14 cellular contexts compared by ENCODE assay signal in the genomic region with DNA sequence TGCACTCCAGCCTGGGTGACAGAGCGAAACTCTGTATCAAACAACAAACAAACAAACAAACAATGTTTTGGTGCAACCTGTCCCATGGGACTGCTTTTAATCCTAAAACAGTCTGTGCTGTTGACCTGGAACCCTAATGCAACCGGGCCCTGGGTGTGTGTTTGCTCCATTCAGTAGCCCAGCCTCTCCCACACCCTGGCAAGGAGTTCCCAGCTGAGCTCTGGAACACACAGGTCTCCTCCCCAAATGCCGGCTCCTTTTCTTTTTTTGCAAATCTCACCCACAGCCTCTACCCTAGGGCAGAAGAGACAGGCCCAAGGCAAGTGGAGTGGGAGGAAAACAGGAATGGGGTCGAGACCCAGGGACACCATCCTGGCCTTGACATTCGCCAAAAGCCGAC.
"Had no signal": no experiment of that assay in that cellular context is flagged by ENCODE, and none has a peak within 500 bp of the region (broad histone marks: within the 10 kb centered on the region; RNA-seq: fewer than 3 reads in every experiment).

No MANE protein-coding gene starts in this region.

- H3K27ac Mint-ChIP-seq: activated naive CD4-positive, alpha-beta T cell treated with anti-CD3 and anti-CD28 coated beads for 36 hours; activated T-helper 1 cell treated with anti-CD3 and anti-CD28 coated beads, Interleukin-12 subunit alpha, Interleukin-12 subunit beta, Interleukin-2, Interleukin-4 antibody, amounts not matched to agents 30 ng/mL and 10 ng/mL and 1 ng/mL, durations not matched to agents 14 hours and 24 hours and 36 hours; natural killer cell; T-helper 17 cell had no signal

- DNase-seq: activated CD4-positive, alpha-beta T cell treated with anti-CD3 and anti-CD28 coated beads for 48 hours; activated naive CD4-positive, alpha-beta T cell treated with anti-CD3 and anti-CD28 coated beads for 36 hours; effector CD4-positive, alpha-beta T cell; foreskin melanocyte; natural killer cell; occipital lobe; retina; stimulated activated CD4-positive, alpha-beta T cell treated with anti-CD3 and anti-CD28 coated beads, Interleukin-12 subunit alpha, Interleukin-12 subunit beta, amount 100 ng/mL, for 4 hours; stimulated activated naive CD4-positive, alpha-beta T cell; T-helper 17 cell had no signal

- H3K4me3 Mint-ChIP-seq: activated naive CD4-positive, alpha-beta T cell treated with anti-CD3 and anti-CD28 coated beads for 36 hours; activated T-helper 1 cell treated with anti-CD3 and anti-CD28 coated beads, Interleukin-12 subunit alpha, Interleukin-12 subunit beta, Interleukin-2, Interleukin-4 antibody, amounts not matched to agents 30 ng/mL and 10 ng/mL and 1 ng/mL, durations not matched to agents 14 hours and 24 hours and 36 hours; natural killer cell; T-helper 17 cell; WTC11 had no signal

- H3K4me3 ChIP-seq: coronary artery, suprapubic skin had no signal

- H3K9me3 Mint-ChIP-seq: activated naive CD4-positive, alpha-beta T cell treated with anti-CD3 and anti-CD28 coated beads for 36 hours; activated T-helper 1 cell treated with anti-CD3 and anti-CD28 coated beads, Interleukin-12 subunit alpha, Interleukin-12 subunit beta, Interleukin-2, Interleukin-4 antibody, amounts not matched to agents 30 ng/mL and 10 ng/mL and 1 ng/mL, durations not matched to agents 14 hours and 24 hours and 36 hours; natural killer cell had no signal

- H3K27me3 Mint-ChIP-seq: T-helper 17 cell had no signal

- H3K4me1 ChIP-seq: suprapubic skin had no signal

- H3K9me3 ChIP-seq: suprapubic skin had no signal

- H3K27me3 ChIP-seq: suprapubic skin had no signal

- ATAC-seq: natural killer cell, T-helper 17 cell, WTC11 had no signal

- H3K36me3 Mint-ChIP-seq: natural killer cell had no signal

- H3K27ac ChIP-seq: coronary artery, suprapubic skin had no signal
